In genomic region chr2:239300871-239301742, GRCh38 we compare ENCODE assay signal across 15 cellular contexts.
DNase-seq lines count a peak whose midpoint lies in the region; ATAC-seq, FAIRE-seq and TF ChIP-seq lines count a peak whose summit lies in the region.
"Had no signal": no experiment of that assay in that cellular context is flagged by ENCODE, and none has a peak within 500 bp of the region (broad histone marks: within the 10 kb centered on the region; RNA-seq: fewer than 3 reads in every experiment).

No MANE protein-coding gene starts in this region.

- DNase-seq in CD14-positive monocyte (ENCODE audit: low spot score): peak; percentile 23
- DNase-seq in RWPE2 (ENCODE audit: low spot score): peak; percentile 25
- DNase-seq in left ventricle myocardium superior: peak; percentile 50
- peak; percentile 59 for DNase-seq in sciatic nerve (ENCODE audit: low spot score)
- DNase-seq in D721Med (ENCODE audit: insufficient read length, low spot score): no peak
- no peak for DNase-seq in NCI-H2081 treated with DMSO at 0.1 percent for 48 hours (lab: John Stamatoyannopoulos, UW)
- DNase-seq in activated CD4-positive, alpha-beta T cell treated with anti-CD3 and anti-CD28 coated beads for 1 hour: no peak
- no peak for DNase-seq in MM.1S
- DNase-seq: activated B cell treated with CpG ODN at 0.5 μM for 24 hours; H7; NCI-H2171; occipital lobe; stimulated activated CD4-positive, alpha-beta T cell treated with anti-CD3 and anti-CD28 coated beads, Interleukin-2, amount 100 ng/mL, for 48 hours had no signal

- peak overlapping the region in 3 of 7 donors; percentile 17 to 54 (median 40) for H3K27ac Mint-ChIP-seq in CD14-positive monocyte
- H3K27ac Mint-ChIP-seq: activated B cell treated with CpG ODN at 0.5 μM for 24 hours; stimulated activated effector memory CD8-positive, alpha-beta T cell treated with anti-CD3 and anti-CD28 coated beads, Interleukin-12 subunit alpha, Interleukin-12 subunit beta, amount 100 ng/mL, for 72 hours had no signal

- peaks cover 27 to 30% of the 10 kb centered on the region in 2 donors for H3K36me3 Mint-ChIP-seq in CD14-positive monocyte

- H3K36me3 ChIP-seq in RWPE2 (ENCODE audit: low read depth) (no peaks in the 10 kb centered on the region), MM.1S (replicated peaks; ENCODE audit: insufficient read depth, low read length) (no peaks in the 10 kb centered on the region)

- no peak overlapping the region for H3K4me3 ChIP-seq in RWPE2 (ENCODE audit: severe bottlenecking)
- H3K4me3 ChIP-seq in MM.1S (ENCODE audit: low read length): no peak overlapping the region
- H3K4me3 ChIP-seq: SK-N-MC had no signal

- no peak overlapping the region for H3K4me2 ChIP-seq in MM.1S (ENCODE audit: low read depth, low read length)

- no peak overlapping the region for H3K9ac ChIP-seq in MM.1S (ENCODE audit: low read length)

- H3K4me3 Mint-ChIP-seq in CD14-positive monocyte: no peak overlapping the region
- H3K4me3 Mint-ChIP-seq: activated B cell treated with CpG ODN at 0.5 μM for 24 hours; stimulated activated effector memory CD8-positive, alpha-beta T cell treated with anti-CD3 and anti-CD28 coated beads, Interleukin-12 subunit alpha, Interleukin-12 subunit beta, amount 100 ng/mL, for 72 hours had no signal

- H3K9me3 ChIP-seq in RWPE2 (ENCODE audit: severe bottlenecking) (no peaks in the 10 kb centered on the region), MM.1S (replicated peaks; ENCODE audit: insufficient read depth, low read length) (no peaks in the 10 kb centered on the region)

- peaks cover 33% of the 10 kb centered on the region for H3K4me1 Mint-ChIP-seq in CD14-positive monocyte

- H3K27ac ChIP-seq in RWPE2 (ENCODE audit: poor library complexity, severe bottlenecking) (no peak overlapping the region), MM.1S (ENCODE audit: low read length) (no peak overlapping the region)
- H3K27ac ChIP-seq: SK-N-MC had no signal

- H3K4me1 ChIP-seq in RWPE2 (ENCODE audit: insufficient read depth, poor library complexity, severe bottlenecking) (no peaks in the 10 kb centered on the region), MM.1S (ENCODE audit: low read length) (no peaks in the 10 kb centered on the region)

- peaks cover 79% of the 10 kb centered on the region for H3K79me2 ChIP-seq in MM.1S (ENCODE audit: low read length)

- H4K20me1 ChIP-seq in MM.1S (ENCODE audit: insufficient read depth, low read length): no peaks in the 10 kb centered on the region

- FAIRE-seq in D721Med (lab: Jason Lieb, UNC): no peak

- TF ChIP-seq CTCF in CD14-positive monocyte (IDR thresholded peaks at IDR 0.05): no peak
- no peak for TF ChIP-seq CTCF in RWPE2 (IDR thresholded peaks at IDR 0.05; ENCODE audit: poor library complexity, severe bottlenecking)
- TF ChIP-seq CTCF in D721Med (IDR thresholded peaks at IDR 0.05; ENCODE audit: insufficient read depth, missing control alignments): no peak
- TF ChIP-seq CTCF in MM.1S (IDR thresholded peaks at IDR 0.05; ENCODE audit: low read length): no peak

- H3K27me3 ChIP-seq in RWPE2 (ENCODE audit: insufficient read depth, poor library complexity, severe bottlenecking) (no peaks in the 10 kb centered on the region), MM.1S (replicated peaks; ENCODE audit: insufficient read depth, low read length) (no peaks in the 10 kb centered on the region)

- intact Hi-C loops in CD14-positive monocyte (cut with micrococcal nuclease): no loop called here
- intact Hi-C loops in left ventricle myocardium superior (cut with micrococcal nuclease): no loop called here
- intact Hi-C loops in sciatic nerve (cut with DNase I): no loop called here

- no peaks in the 10 kb centered on the region for H3K9me2 ChIP-seq in MM.1S (replicated peaks; ENCODE audit: insufficient read depth, low read length)

- no peaks in the 10 kb centered on the region for H3K9me3 Mint-ChIP-seq in CD14-positive monocyte
- H3K9me3 Mint-ChIP-seq: activated B cell treated with CpG ODN at 0.5 μM for 24 hours; stimulated activated effector memory CD8-positive, alpha-beta T cell treated with anti-CD3 and anti-CD28 coated beads, Interleukin-12 subunit alpha, Interleukin-12 subunit beta, amount 100 ng/mL, for 72 hours had no signal

- H3F3A ChIP-seq in MM.1S (ENCODE audit: insufficient read depth, low read length): no peaks in the 10 kb centered on the region

- ATAC-seq in RWPE2 (ENCODE audit: low read depth) (no peak), left ventricle myocardium superior (peak; percentile 2), sciatic nerve (peak; percentile 18)
- ATAC-seq: stimulated activated effector memory CD8-positive, alpha-beta T cell treated with anti-CD3 and anti-CD28 coated beads, Interleukin-12 subunit alpha, Interleukin-12 subunit beta, amount 100 ng/mL, for 72 hours had no signal

- H2AFZ ChIP-seq in MM.1S (ENCODE audit: low read length): no peak overlapping the region

- H3K27me3 Mint-ChIP-seq in CD14-positive monocyte (ENCODE audit: low read depth in 3 of 3): no peaks in the 10 kb centered on the region
- H3K27me3 Mint-ChIP-seq: activated B cell treated with CpG ODN at 0.5 μM for 24 hours had no signal

Comparison
In these comparisons a context has a peak if more than half of its experiments do, and no peak if none do; other contexts are left out.
1. DNase-seq: peak in CD14-positive monocyte (single experiment), RWPE2 (single experiment), left ventricle myocardium superior (single experiment) and sciatic nerve (single experiment); none in D721Med (single experiment), NCI-H2081 treated with DMSO at 0.1 percent for 48 hours (single experiment), activated CD4-positive, alpha-beta T cell treated with anti-CD3 and anti-CD28 coated beads for 1 hour (single experiment) and MM.1S (single experiment).